In the genomic region with DNA sequence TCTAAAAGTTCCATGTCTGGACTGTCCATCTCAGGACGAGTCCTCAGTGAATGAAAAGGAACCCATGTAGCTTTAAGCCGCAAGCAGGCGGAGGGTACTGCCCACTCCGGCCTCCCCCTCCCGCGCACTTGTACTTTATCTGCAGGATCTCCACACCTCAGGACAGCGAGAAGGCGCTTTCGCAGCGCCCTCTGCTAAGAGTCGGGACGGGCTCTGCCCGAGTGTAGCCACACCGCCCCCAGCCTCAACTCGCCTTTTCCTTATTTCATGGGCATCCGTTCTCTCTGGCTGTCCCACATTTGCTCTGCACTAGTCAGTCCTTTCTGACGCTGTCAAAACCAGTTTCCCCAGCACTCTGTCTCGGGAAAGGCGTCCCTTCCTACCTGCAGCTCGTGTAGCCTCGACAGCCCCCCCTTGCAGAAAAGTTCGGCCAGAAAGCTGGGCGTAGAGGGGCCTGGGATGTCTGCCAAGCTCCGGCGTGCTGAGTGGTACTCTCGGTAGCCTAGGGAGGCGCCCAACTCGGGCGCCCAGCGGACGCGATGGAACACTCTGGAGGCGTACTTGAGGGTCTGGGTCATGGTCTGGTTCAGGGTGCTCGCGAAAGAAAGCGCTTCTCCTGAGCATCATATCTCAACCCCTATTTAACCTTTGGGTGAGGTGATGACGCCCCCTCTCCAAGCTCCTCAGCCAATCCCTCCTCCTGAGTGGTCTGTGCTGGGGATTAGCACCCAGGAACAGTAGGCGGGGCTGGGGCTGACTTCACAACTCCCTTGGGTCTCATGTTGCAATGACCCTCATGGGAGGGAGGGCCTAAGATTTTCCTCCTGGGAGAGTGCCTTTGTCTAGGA, we compare ENCODE assay signal across 8 cellular contexts. TPM values are rescaled to one million over a fixed set of nuclear protein-coding genes. Genes with fewer than 3 reads are reported as not detected.
A peak's percentile ranks its signal among the peaks of the same experiment; 100 is the strongest.
DNase-seq lines count a peak whose midpoint lies in the region; ATAC-seq and TF ChIP-seq lines count a peak whose summit lies in the region.

A gene with protein sequence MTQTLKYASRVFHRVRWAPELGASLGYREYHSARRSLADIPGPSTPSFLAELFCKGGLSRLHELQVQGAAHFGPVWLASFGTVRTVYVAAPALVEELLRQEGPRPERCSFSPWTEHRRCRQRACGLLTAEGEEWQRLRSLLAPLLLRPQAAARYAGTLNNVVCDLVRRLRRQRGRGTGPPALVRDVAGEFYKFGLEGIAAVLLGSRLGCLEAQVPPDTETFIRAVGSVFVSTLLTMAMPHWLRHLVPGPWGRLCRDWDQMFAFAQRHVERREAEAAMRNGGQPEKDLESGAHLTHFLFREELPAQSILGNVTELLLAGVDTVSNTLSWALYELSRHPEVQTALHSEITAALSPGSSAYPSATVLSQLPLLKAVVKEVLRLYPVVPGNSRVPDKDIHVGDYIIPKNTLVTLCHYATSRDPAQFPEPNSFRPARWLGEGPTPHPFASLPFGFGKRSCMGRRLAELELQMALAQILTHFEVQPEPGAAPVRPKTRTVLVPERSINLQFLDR (minus strand): TSS at position 615 of the 848 bp plus-strand sequence. CDS start 37 bp downstream, at position 578.

- H3K9me3 ChIP-seq in testis: no peaks in the 10 kb centered on the region

- TF ChIP-seq POLR2A in testis (IDR thresholded peaks at IDR 0.05): no peak

- ATAC-seq in activated naive CD8-positive, alpha-beta T cell treated with anti-CD3 and anti-CD28 coated beads, Interleukin-2, amount 50 U/mL, for 24 hours: peak; percentile 33
- ATAC-seq in HG02870 (IDR thresholded peaks at IDR 0.05; ENCODE audit: unreplicated experiment): no peak
- ATAC-seq in GM19351 (IDR thresholded peaks at IDR 0.05; ENCODE audit: unreplicated experiment): no peak

- H3K27ac ChIP-seq in testis: no peak within 1 kb of the TSS

- peaks cover 54% of the 10 kb centered on the region for H3K4me1 Mint-ChIP-seq in activated naive CD8-positive, alpha-beta T cell treated with anti-CD3 and anti-CD28 coated beads, Interleukin-2, amount 50 U/mL, for 24 hours

- H3K36me3 ChIP-seq in testis (ENCODE audit: low read depth, missing control alignments): no peaks in the 10 kb centered on the region

- peaks cover 53% of the 10 kb centered on the region for H3K36me3 Mint-ChIP-seq in activated naive CD8-positive, alpha-beta T cell treated with anti-CD3 and anti-CD28 coated beads, Interleukin-2, amount 50 U/mL, for 24 hours (ENCODE audit: low read depth)

- H3K4me3 Mint-ChIP-seq in activated naive CD8-positive, alpha-beta T cell treated with anti-CD3 and anti-CD28 coated beads, Interleukin-2, amount 50 U/mL, for 24 hours: peak within 1 kb of the TSS; percentile 87

- 5 to 7% methylated on average over 30 to 38 of the region's 38 CpGs for WGBS in testis, 2 donors

- peak within 1 kb of the TSS; percentile 67 for H3K27ac Mint-ChIP-seq in activated naive CD8-positive, alpha-beta T cell treated with anti-CD3 and anti-CD28 coated beads, Interleukin-2, amount 50 U/mL, for 24 hours

- intact Hi-C loops in testis (cut with DNase I; ENCODE audit: low total_unique reads): no loop called here

- H3K4me1 ChIP-seq in testis: peaks cover 27% of the 10 kb centered on the region

- TF ChIP-seq CTCF in AG10803 (conservative IDR thresholded peaks at IDR 0.05; ENCODE audit: low read length) (no peak), testis (IDR thresholded peaks at IDR 0.05) (no peak)

- H3K4me3 ChIP-seq in AG10803 (ENCODE audit: low read length): peak within 1 kb of the TSS; percentile 36
- peak within 1 kb of the TSS in 1 of 2 donors; percentile 4 for H3K4me3 ChIP-seq in testis

- peaks cover 7% of the 10 kb centered on the region for H3K27me3 Mint-ChIP-seq in activated naive CD8-positive, alpha-beta T cell treated with anti-CD3 and anti-CD28 coated beads, Interleukin-2, amount 50 U/mL, for 24 hours

- DNase-seq in AG10803 (ENCODE audit: low read depth) (no peak), HT-29 (ENCODE audit: low spot score) (peak; percentile 43), iPS-NIHi7 (ENCODE audit: extremely low spot score) (peak; percentile 55), testis (peak; percentile 20), SIG-M5 treated with dmso at 0.1 percent for 504 hours (lab: John Stamatoyannopoulos, UW; ENCODE audit: unreplicated experiment) (no peak)
- no peak for DNase-seq in activated naive CD8-positive, alpha-beta T cell treated with anti-CD3 and anti-CD28 coated beads, Interleukin-2, amount 50 U/mL, for 24 hours

- no peaks in the 10 kb centered on the region for H3K27me3 ChIP-seq in testis

- no peaks in the 10 kb centered on the region for H3K9me3 Mint-ChIP-seq in activated naive CD8-positive, alpha-beta T cell treated with anti-CD3 and anti-CD28 coated beads, Interleukin-2, amount 50 U/mL, for 24 hours

RNA-seq across cellular contexts. Expression of the gene that starts here (rescaled TPM):
- total RNA-seq in HT-29 (2014; rRNA removed; shearing (Covaris generic)): 7.0 and 11.0 TPM in 2 replicates
- 10 to 100 TPM in 1 of 2 donors, 1 to 10 TPM in 1; 3.9 to 30.2 TPM for total RNA-seq in testis
- polyA plus RNA-seq in testis (ENCODE audit: insufficient read depth, low read depth, low replicate concordance): 2.2 TPM

Comparison
In these comparisons a context has a peak if more than half of its experiments do, and no peak if none do; other contexts are left out.
1. DNase-seq: peak in HT-29 (single experiment), iPS-NIHi7 (single experiment) and testis (single experiment); none in AG10803 (single experiment), activated naive CD8-positive, alpha-beta T cell treated with anti-CD3 and anti-CD28 coated beads, Interleukin-2, amount 50 U/mL, for 24 hours (single experiment) and SIG-M5 treated with dmso at 0.1 percent for 504 hours (single experiment).